In the genomic region with DNA sequence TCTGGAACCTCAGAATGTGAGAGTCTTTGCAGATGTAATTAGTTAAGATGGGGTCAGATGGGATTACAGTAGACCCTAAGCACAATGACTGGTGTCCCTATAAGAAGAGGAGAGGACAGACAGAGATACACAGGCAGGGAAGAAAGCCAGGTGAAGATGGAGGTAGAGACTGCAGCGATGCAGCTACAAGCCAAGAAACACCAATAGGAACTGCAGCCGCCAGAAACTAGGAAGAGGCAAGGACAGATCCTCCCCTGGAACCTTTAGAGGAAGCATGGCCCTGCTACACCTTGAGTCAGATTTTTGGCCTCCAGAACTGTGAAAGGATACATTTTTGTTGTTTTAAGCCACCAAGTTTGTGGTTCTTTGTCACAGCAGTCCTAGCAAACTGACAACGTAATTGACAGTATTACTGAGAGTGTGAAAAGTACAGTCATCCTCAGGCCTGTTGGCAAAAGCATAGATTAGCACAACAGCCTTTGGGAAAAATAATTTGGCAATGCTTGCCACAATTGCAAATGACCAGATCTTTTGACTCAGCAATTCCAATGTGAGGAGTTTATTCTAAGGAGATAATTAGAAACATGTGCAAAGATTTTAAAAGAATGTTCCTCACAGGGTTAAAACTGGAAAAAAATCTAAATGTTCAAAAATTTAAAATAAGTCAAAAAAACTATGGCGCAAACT, we compare ENCODE assay signal across 14 cellular contexts.
"Had no signal": no experiment of that assay in that cellular context is flagged by ENCODE, and none has a peak within 500 bp of the region (broad histone marks: within the 10 kb centered on the region; RNA-seq: fewer than 3 reads in every experiment).

No MANE protein-coding gene starts in this region.

- H3K4me1 ChIP-seq: pancreas had no signal

- H3K4me1 Mint-ChIP-seq: activated T-helper 17 cell treated with anti-CD3 and anti-CD28 coated beads, Interleukin-2, amount 50 U/mL, for 72 hours; brain had no signal

- H3K27ac Mint-ChIP-seq: activated naive CD4-positive, alpha-beta T cell treated with anti-CD3 and anti-CD28 coated beads for 36 hours; activated T-helper 17 cell treated with anti-CD3 and anti-CD28 coated beads, Interleukin-2, amount 50 U/mL, for 72 hours; brain; mesothelial cell of epicardium; stimulated activated naive CD8-positive, alpha-beta T cell treated with anti-CD3 and anti-CD28 coated beads, Interleukin-15, Interleukin-2, amounts not matched to agents 100 ng/mL and 50 ng/mL, for 24 hours had no signal

- ATAC-seq: activated T-helper 17 cell treated with anti-CD3 and anti-CD28 coated beads, Interleukin-2, amount 50 U/mL, for 72 hours; pancreas had no signal

- H3K36me3 ChIP-seq: esophagus muscularis mucosa, pancreas had no signal

- H3K4me3 ChIP-seq: dorsolateral prefrontal cortex, esophagus muscularis mucosa, pancreas, testis had no signal

- H3K9me3 Mint-ChIP-seq: activated naive CD4-positive, alpha-beta T cell treated with anti-CD3 and anti-CD28 coated beads for 36 hours; activated T-helper 17 cell treated with anti-CD3 and anti-CD28 coated beads, Interleukin-2, amount 50 U/mL, for 72 hours; stimulated activated naive CD8-positive, alpha-beta T cell treated with anti-CD3 and anti-CD28 coated beads, Interleukin-15, Interleukin-2, amounts not matched to agents 100 ng/mL and 50 ng/mL, for 24 hours had no signal

- H3K27me3 ChIP-seq: dorsolateral prefrontal cortex, esophagus muscularis mucosa, pancreas, testis had no signal

- H3K27ac ChIP-seq: esophagus muscularis mucosa, pancreas, testis had no signal

- FAIRE-seq: pancreas had no signal

- DNase-seq: activated naive CD4-positive, alpha-beta T cell treated with anti-CD3 and anti-CD28 coated beads for 36 hours; activated T-cell treated with anti-CD3 and anti-CD28 coated beads for 4 hours; dorsolateral prefrontal cortex; hippocampal formation; pancreas; stimulated activated CD4-positive, alpha-beta T cell treated with anti-CD3 and anti-CD28 coated beads, Interleukin-15, amount 100 ng/mL, for 24 hours; stimulated activated CD4-positive, alpha-beta T cell treated with anti-CD3 and anti-CD28 coated beads, Interleukin-4, amount 100 ng/mL, for 24 hours; SW 1271; testis had no signal

- H3K4me3 Mint-ChIP-seq: activated naive CD4-positive, alpha-beta T cell treated with anti-CD3 and anti-CD28 coated beads for 36 hours; activated T-helper 17 cell treated with anti-CD3 and anti-CD28 coated beads, Interleukin-2, amount 50 U/mL, for 72 hours; brain; mesothelial cell of epicardium; stimulated activated naive CD8-positive, alpha-beta T cell treated with anti-CD3 and anti-CD28 coated beads, Interleukin-15, Interleukin-2, amounts not matched to agents 100 ng/mL and 50 ng/mL, for 24 hours had no signal

- H3K9me3 ChIP-seq: esophagus muscularis mucosa, pancreas, testis had no signal

- H3K36me3 Mint-ChIP-seq: brain had no signal
